ENCODE assay signal across 11 cellular contexts in the genomic region with DNA sequence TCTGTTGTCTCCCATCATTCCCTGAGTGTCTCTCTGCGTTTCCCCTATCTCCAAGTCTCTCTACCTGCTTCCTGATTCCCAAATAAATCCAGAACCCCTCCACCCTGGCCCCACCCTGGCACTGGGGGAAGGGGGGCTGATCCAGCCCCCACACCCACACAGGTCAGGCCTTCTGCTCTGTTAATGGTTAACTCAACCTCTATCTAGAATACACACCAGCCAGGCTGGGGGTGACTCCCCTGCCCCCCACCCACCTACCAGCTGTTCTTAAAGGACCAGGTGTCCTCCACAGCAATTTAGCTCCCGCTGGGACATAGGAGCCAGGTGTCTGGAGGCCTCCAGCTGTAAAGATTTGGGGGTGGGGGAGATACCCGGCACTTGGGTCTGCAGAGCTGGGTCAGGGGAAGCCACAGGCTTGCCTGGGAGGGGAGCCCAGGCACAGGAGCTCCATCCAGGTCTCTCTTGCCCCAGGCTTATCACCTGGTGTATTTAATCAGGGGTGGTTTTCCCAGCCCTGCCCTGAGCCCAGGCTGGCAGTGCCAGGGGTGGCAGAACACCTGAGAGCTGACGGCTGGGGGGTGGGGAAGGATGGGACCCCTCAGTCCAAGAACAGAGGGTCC. TPM values are rescaled to one million over a fixed set of nuclear protein-coding genes. Genes with fewer than 3 reads are reported as not detected.
A peak's percentile ranks its signal among the peaks of the same experiment; 100 is the strongest.
DNase-seq lines count a peak whose midpoint lies in the region; ATAC-seq and TF ChIP-seq lines count a peak whose summit lies in the region.
"Had no signal": no experiment of that assay in that cellular context is flagged by ENCODE, and none has a peak within 500 bp of the region (broad histone marks: within the 10 kb centered on the region; RNA-seq: fewer than 3 reads in every experiment).

No MANE protein-coding gene starts in this region.

- no TSS peak for BruUV-seq in HCT116 (replicated peaks; lab: Mats Ljungman, UMichigan)

- peaks cover 8% of the 10 kb centered on the region for H3K4me1 Mint-ChIP-seq in HFFc6 (ENCODE audit: low read depth)

- peaks cover 15% of the 10 kb centered on the region for H3K79me2 ChIP-seq in HCT116 (ENCODE audit: insufficient read depth, low read length)

- H3K27ac ChIP-seq in HCT116 (ENCODE audit: low read depth, low read length), result peak overlapping the region; percentile 68; the same call in 1 of the 2 replicates
- no peak overlapping the region for H3K27ac ChIP-seq in iPS-18a (ENCODE audit: low read length)
- no peak overlapping the region for H3K27ac ChIP-seq in rectal smooth muscle tissue (ENCODE audit: low read depth, low read length)
- H3K27ac ChIP-seq: heart right ventricle, HL-60 had no signal

- no peak for TF ChIP-seq POLR2A in HCT116 (IDR thresholded peaks at IDR 0.05; ENCODE audit: borderline replicate concordance, extremely low read depth, insufficient read depth, insufficient read length)

- H3K4me1 ChIP-seq in HCT116 (ENCODE audit: control insufficient read depth in 1 of 2, insufficient read depth in 2 of 2, low read length in 2 of 2) (peaks cover 27 to 57% of the 10 kb centered on the region in 2 experiments), iPS-18a (ENCODE audit: control insufficient read depth, low read depth, low read length) (peaks cover 16% of the 10 kb centered on the region), rectal smooth muscle tissue (ENCODE audit: control insufficient read depth, insufficient read depth, low read length) (peaks cover 17% of the 10 kb centered on the region)

- no peaks in the 10 kb centered on the region for H3K9me3 Mint-ChIP-seq in HFFc6
- H3K9me3 Mint-ChIP-seq: activated T-helper 2 cell treated with anti-CD3 and anti-CD28 coated beads, Interferon-gamma antibody, Interleukin-2, Interleukin-4, amounts not matched to agents 10 μg/mL and 5 μg/mL and 100 μg/mL, durations not matched to agents 14 hours and 24 hours and 36 hours; dendritic cell treated with granulocyte-macrophage colony-stimulating factor and Interleukin-4, amounts not matched to agents 40 ng/mL and 50 ng/mL, for 4 days had no signal

- intact Hi-C loops in HCT116 (cut with micrococcal nuclease), result no loop called here

- POLR2A ChIA-PET in HCT116 (lab: Charles Lee), result interaction anchor here (0.6 to 3.3 kb wide), 2 partner anchors 18 to 899 kb away, joined by 3 to 24 read pairs; partner anchors contain the start of genes FOXA3 and SYMPK

- no peak for ATAC-seq in HCT116
- ATAC-seq: heart right ventricle had no signal

- no peak overlapping the region for H2AFZ ChIP-seq in HCT116 (ENCODE audit: low read depth, low read length, poor library complexity, severe bottlenecking)

- peak overlapping the region; percentile 57 for H3K9ac ChIP-seq in HCT116 (ENCODE audit: low read length)
- peak overlapping the region; percentile 16 for H3K9ac ChIP-seq in iPS-18a (ENCODE audit: low read length)
- H3K9ac ChIP-seq in rectal smooth muscle tissue (ENCODE audit: low read length), result no peak overlapping the region

- CTCF ChIA-PET in HCT116 (lab: Charles Lee), result interaction anchor here (0.6 to 5.0 kb wide), 5 partner anchors 12 to 195 kb away, joined by 3 to 45 read pairs (median 15); partner anchors contain the start of genes FOXA3, SIX5 and SYMPK

- RAD21 ChIA-PET in HCT116 (lab: Charles Lee; ENCODE audit: low non-redundant PET in 1 of 2, low total read pairs in 2 of 2, uncharacterized antibody in 2 of 2, unreplicated experiment in 2 of 2), result interaction anchor here in 1 of 2 experiments (0.8 to 1.0 kb wide), 2 partner anchors 18 to 19 kb away, joined by 4 read pairs; partner anchors contain the start of genes FOXA3 and SYMPK

- H3K27me3 ChIP-seq in HCT116 (ENCODE audit: insufficient read depth, low read length) (no peaks in the 10 kb centered on the region), iPS-18a (ENCODE audit: control insufficient read depth, insufficient read depth, low read length) (no peaks in the 10 kb centered on the region), rectal smooth muscle tissue (ENCODE audit: control insufficient read depth, insufficient read depth, low read length) (peaks cover 1% of the 10 kb centered on the region)

- no peak for DNase-seq in HCT116 (ENCODE audit: low read depth, low spot score)
- DNase-seq in NCI-H69 (lab: John Stamatoyannopoulos, UW), result peak; percentile 95
- no peak for DNase-seq in NCI-H2029 (lab: John Stamatoyannopoulos, UW)
- no peak for DNase-seq in NK-92 (lab: John Stamatoyannopoulos, UW; ENCODE audit: unreplicated experiment)
- DNase-seq in HFFc6, result no peak
- DNase-seq: heart right ventricle had no signal

- H3K9me2 ChIP-seq in HCT116 (ENCODE audit: insufficient read depth), result no peaks in the 10 kb centered on the region

- no peak overlapping the region for H3K4me3 Mint-ChIP-seq in HFFc6
- H3K4me3 Mint-ChIP-seq: dendritic cell treated with granulocyte-macrophage colony-stimulating factor and Interleukin-4, amounts not matched to agents 40 ng/mL and 50 ng/mL, for 4 days had no signal

- peaks cover 9% of the 10 kb centered on the region for H3K27me3 Mint-ChIP-seq in HFFc6 (ENCODE audit: insufficient read depth)

- H3K4me2 ChIP-seq in HCT116 (ENCODE audit: low read length), result peak overlapping the region; percentile 96

- H3K27ac Mint-ChIP-seq in HFFc6, result no peak overlapping the region
- H3K27ac Mint-ChIP-seq: activated T-helper 2 cell treated with anti-CD3 and anti-CD28 coated beads, Interferon-gamma antibody, Interleukin-2, Interleukin-4, amounts not matched to agents 10 μg/mL and 5 μg/mL and 100 μg/mL, durations not matched to agents 14 hours and 24 hours and 36 hours; dendritic cell treated with granulocyte-macrophage colony-stimulating factor and Interleukin-4, amounts not matched to agents 40 ng/mL and 50 ng/mL, for 4 days had no signal

- no peaks in the 10 kb centered on the region for H4K20me1 ChIP-seq in HCT116 (ENCODE audit: insufficient read depth)

- TF ChIP-seq CTCF in HCT116 (IDR thresholded peaks at IDR 0.05 in 2 of 3, conservative IDR thresholded peaks at IDR 0.05 in 1 of 3; ENCODE audit: borderline replicate concordance in 1 of 3, insufficient read depth in 1 of 3, low read depth in 2 of 3, low read length in 2 of 3), result no peak
- no peak for TF ChIP-seq CTCF in HFFc6 (IDR thresholded peaks at IDR 0.05)

- H3K36me3 ChIP-seq in HCT116 (ENCODE audit: control insufficient read depth in 1 of 2, insufficient read depth in 2 of 2, low read length in 2 of 2) (no peaks in the 10 kb centered on the region), iPS-18a (ENCODE audit: control insufficient read depth, low read depth, low read length) (no peaks in the 10 kb centered on the region), rectal smooth muscle tissue (ENCODE audit: control insufficient read depth, insufficient read depth, low read length) (peaks cover 10% of the 10 kb centered on the region)

- TF ChIP-seq RAD21 in HCT116 (IDR thresholded peaks at IDR 0.05; ENCODE audit: low read depth), result no peak

- peak overlapping the region in 1 of 2 experiments; percentile 61; a peak in 2 of 4 replicates for H3K4me3 ChIP-seq in HCT116 (replicated peaks in 1 of 2; ENCODE audit: low read depth in 1 of 2, low read length in 2 of 2)
- H3K4me3 ChIP-seq in iPS-18a (ENCODE audit: low read length), result peak overlapping the region; percentile 55
- peak overlapping the region; percentile 68 for H3K4me3 ChIP-seq in rectal smooth muscle tissue (ENCODE audit: low read length)

- H3K9me3 ChIP-seq in HCT116 (ENCODE audit: control insufficient read depth in 1 of 2, insufficient read depth in 1 of 2, low read depth in 1 of 2, low read length in 2 of 2), result no peaks in the 10 kb centered on the region
- H3K9me3 ChIP-seq in iPS-18a (ENCODE audit: control insufficient read depth, low read depth, low read length), result no peaks in the 10 kb centered on the region
- H3K9me3 ChIP-seq: heart right ventricle had no signal

- H3K36me3 Mint-ChIP-seq in HFFc6 (ENCODE audit: low read depth), result 0 out of 2 replicates have a peak, but pooled peaks cover 5% of the 10 kb centered on the region

TF ChIP-seq in HCT116, 20 proteins besides CTCF, POLR2A, EP300 and RAD21 (continues in another document):
- no peak for TF ChIP-seq REST (IDR thresholded peaks at IDR 0.05; ENCODE audit: low read depth)

RNA-seq across cellular contexts. Expression of gene IRF2BP1, which starts 3.9 kb away (rescaled TPM):
- 33.9 TPM for total RNA-seq in HCT116 (2021; ENCODE audit: unreplicated experiment)
- polyA plus RNA-seq in HCT116 (2012), result 18.9 and 19.0 TPM in 2 replicates
- total RNA-seq in HFFc6 (2021; fragmentation: NEBNext Ultra II Directional; extraction: Animal tissue kit (Norgen Biotek cat#: 25700)), result 10 to 100 TPM; 19.3 to 25.0 (median 21.8) TPM

RNA-seq across cellular contexts. Expression of gene FOXA3, which starts 17.9 kb away (rescaled TPM):
- total RNA-seq in HCT116 (2021; ENCODE audit: unreplicated experiment), result 5.8 TPM
- polyA plus RNA-seq in HCT116 (2012), result 6.5 and 7.2 TPM in 2 replicates
- total RNA-seq in HFFc6 (2021; fragmentation: NEBNext Ultra II Directional; extraction: Animal tissue kit (Norgen Biotek cat#: 25700)), result not detected

RNA-seq across cellular contexts. Expression of gene SYMPK, which starts 19.1 kb away (rescaled TPM):
- total RNA-seq in HCT116 (2021; ENCODE audit: unreplicated experiment), result 117 TPM
- 97.3 and 102 TPM in 2 replicates for polyA plus RNA-seq in HCT116 (2012)
- 10 to 100 TPM; 59.6 to 74.8 (median 66.0) TPM for total RNA-seq in HFFc6 (2021; fragmentation: NEBNext Ultra II Directional; extraction: Animal tissue kit (Norgen Biotek cat#: 25700))

RNA-seq across cellular contexts. Expression of gene MYPOP, which starts 20.4 kb away (rescaled TPM):
- 10.8 TPM for total RNA-seq in HCT116 (2021; ENCODE audit: unreplicated experiment)
- polyA plus RNA-seq in HCT116 (2012), result 4.9 and 5.7 TPM in 2 replicates
- total RNA-seq in HFFc6 (2021; fragmentation: NEBNext Ultra II Directional; extraction: Animal tissue kit (Norgen Biotek cat#: 25700)), result 10 to 100 TPM; 10.2 to 11.2 (median 10.5) TPM

RNA-seq across cellular contexts. Expression of gene NANOS2, which starts 32.6 kb away (rescaled TPM):
- not detected for total RNA-seq in HCT116 (2021; ENCODE audit: unreplicated experiment)
- not detected in 2 replicates for polyA plus RNA-seq in HCT116 (2012)
- not detected for total RNA-seq in HFFc6 (2021; fragmentation: NEBNext Ultra II Directional; extraction: Animal tissue kit (Norgen Biotek cat#: 25700))
- total RNA-seq: activated T-helper 2 cell treated with anti-CD3 and anti-CD28 coated beads, Interferon-gamma antibody, Interleukin-2, Interleukin-4, amounts not matched to agents 10 μg/mL and 5 μg/mL and 100 μg/mL, durations not matched to agents 14 hours and 24 hours and 36 hours; heart right ventricle had no signal
- polyA plus RNA-seq: heart right ventricle had no signal
